In genomic region chr1:84145051-84145450, GRCh38 we compare ENCODE assay signal across 9 cellular contexts. TPM values are rescaled to one million over a fixed set of nuclear protein-coding genes. Genes with fewer than 3 reads are reported as not detected.
DNase-seq lines count a peak whose midpoint lies in the region; ATAC-seq and TF ChIP-seq lines count a peak whose summit lies in the region.
"Had no signal": no experiment of that assay in that cellular context is flagged by ENCODE, and none has a peak within 500 bp of the region (broad histone marks: within the 10 kb centered on the region; RNA-seq: fewer than 3 reads in every experiment).

No MANE protein-coding gene starts in this region.

- CTCF ChIA-PET in CD4-positive, alpha-beta T cell (lab: Charles Lee) = interaction anchor here (0.9 to 2.9 kb wide), 7 partner anchors 11 to 609 kb away, joined by 3 to 24 read pairs (median 4); no protein-coding TSS in a partner anchor

- DNase-seq in CD4-positive, alpha-beta T cell = peak in 1 of 10 experiments; percentile 7
- peak; percentile 5 for DNase-seq in M059J (ENCODE audit: low read depth)
- DNase-seq in activated naive CD8-positive, alpha-beta T cell treated with anti-CD3 and anti-CD28 coated beads, Interleukin-2, amount 50 U/mL, for 24 hours = no peak
- no peak for DNase-seq in naive B cell
- no peak for DNase-seq in GM19240 (ENCODE audit: insufficient read length, low spot score)
- DNase-seq in pons (ENCODE audit: low spot score) = no peak
- DNase-seq in activated effector memory CD4-positive, alpha-beta T cell treated with Interleukin-2 at 50 U/mL for 16 hours = no peak
- DNase-seq: WERI-Rb-1 had no signal

- H3K4me1 Mint-ChIP-seq in CD4-positive, alpha-beta T cell (ENCODE audit: low read depth) = peaks cover 67% of the 10 kb centered on the region
- H3K4me1 Mint-ChIP-seq in activated naive CD8-positive, alpha-beta T cell treated with anti-CD3 and anti-CD28 coated beads, Interleukin-2, amount 50 U/mL, for 24 hours = peaks cover 60% of the 10 kb centered on the region
- H3K4me1 Mint-ChIP-seq in naive B cell = peaks cover 25 to 44% (median 42%) of the 10 kb centered on the region in 3 donors

- no peaks in the 10 kb centered on the region for H3K27me3 ChIP-seq in CD4-positive, alpha-beta T cell (ENCODE audit: control insufficient read depth, insufficient read depth, low read length)

- no peaks in the 10 kb centered on the region for H3K27me3 Mint-ChIP-seq in CD4-positive, alpha-beta T cell
- no peaks in the 10 kb centered on the region for H3K27me3 Mint-ChIP-seq in activated naive CD8-positive, alpha-beta T cell treated with anti-CD3 and anti-CD28 coated beads, Interleukin-2, amount 50 U/mL, for 24 hours
- no peaks in the 10 kb centered on the region for H3K27me3 Mint-ChIP-seq in naive B cell

- no peaks in the 10 kb centered on the region for H3K9me3 ChIP-seq in CD4-positive, alpha-beta T cell (ENCODE audit: control insufficient read depth, low read length)

- H3K27ac ChIP-seq in CD4-positive, alpha-beta T cell (ENCODE audit: low read depth, low read length) = peak overlapping the region; percentile 49
- H3K27ac ChIP-seq: WERI-Rb-1 had no signal

- H3K27ac Mint-ChIP-seq in CD4-positive, alpha-beta T cell = peak overlapping the region; percentile 99
- peak overlapping the region; percentile 91 for H3K27ac Mint-ChIP-seq in activated naive CD8-positive, alpha-beta T cell treated with anti-CD3 and anti-CD28 coated beads, Interleukin-2, amount 50 U/mL, for 24 hours
- peak overlapping the region; percentile 76 to 98 (median 92) for H3K27ac Mint-ChIP-seq in naive B cell

- ATAC-seq in CD4-positive, alpha-beta T cell (ENCODE audit: poor library complexity) = peak; percentile 45
- ATAC-seq in activated naive CD8-positive, alpha-beta T cell treated with anti-CD3 and anti-CD28 coated beads, Interleukin-2, amount 50 U/mL, for 24 hours = no peak
- ATAC-seq in naive B cell (ENCODE audit: low read depth in 2 of 2) (peak; percentile 54 to 61), GM18505 (IDR thresholded peaks at IDR 0.05; ENCODE audit: unreplicated experiment) (no peak)

- no peak for TF ChIP-seq POLR2A in GM18505 (IDR thresholded peaks at IDR 0.05; ENCODE audit: borderline replicate concordance, extremely low read depth, insufficient read depth, insufficient read length)

- H3K4me3 Mint-ChIP-seq in CD4-positive, alpha-beta T cell = peak overlapping the region; percentile 100
- H3K4me3 Mint-ChIP-seq in activated naive CD8-positive, alpha-beta T cell treated with anti-CD3 and anti-CD28 coated beads, Interleukin-2, amount 50 U/mL, for 24 hours = peak overlapping the region; percentile 84
- peak overlapping the region; percentile 80 to 97 (median 90) for H3K4me3 Mint-ChIP-seq in naive B cell

- TF ChIP-seq CTCF in CD4-positive, alpha-beta T cell (IDR thresholded peaks at IDR 0.05) = no peak

- POLR2A ChIA-PET in CD4-positive, alpha-beta T cell (lab: Charles Lee) = interaction anchor here (0.6 to 3.4 kb wide), 26 partner anchors 9 to 1131 kb away, joined by 3 to 87 read pairs (median 9); partner anchors contain the start of genes BCL10, CTBS, GNG5 and RPF1

- intact Hi-C loops in CD4-positive, alpha-beta T cell (cut with DNase I, micrococcal nuclease) = loop anchor here (2.0 to 10.0 kb wide), 6 partner anchors 14 to 550 kb away; partner anchors contain the start of genes GNG5 (in 2 of the 2), SPATA1 (in 2 of the 2), SAMD13 (in 1 of the 2) and SSX2IP (in 1 of the 2)

- no peaks in the 10 kb centered on the region for H3K9me3 Mint-ChIP-seq in CD4-positive, alpha-beta T cell
- H3K9me3 Mint-ChIP-seq in activated naive CD8-positive, alpha-beta T cell treated with anti-CD3 and anti-CD28 coated beads, Interleukin-2, amount 50 U/mL, for 24 hours = no peaks in the 10 kb centered on the region
- no peaks in the 10 kb centered on the region for H3K9me3 Mint-ChIP-seq in naive B cell

- peaks cover 28% of the 10 kb centered on the region for H3K36me3 Mint-ChIP-seq in CD4-positive, alpha-beta T cell (ENCODE audit: low read depth)
- no peaks in the 10 kb centered on the region for H3K36me3 Mint-ChIP-seq in activated naive CD8-positive, alpha-beta T cell treated with anti-CD3 and anti-CD28 coated beads, Interleukin-2, amount 50 U/mL, for 24 hours (ENCODE audit: low read depth)
- no peaks in the 10 kb centered on the region for H3K36me3 Mint-ChIP-seq in naive B cell

RNA-seq across cellular contexts. Expression of gene PRKACB, which starts 1.0 kb away (rescaled TPM):
- 10 to 100 TPM; 49.7 to 52.4 TPM for total RNA-seq in CD4-positive, alpha-beta T cell
- 22.8 and 34.8 TPM in 2 replicates for total RNA-seq in M059J (2014; rRNA removed; shearing (Covaris generic))
- polyA plus RNA-seq in naive B cell (ENCODE audit: low read depth in 6 of 6) = 10 to 100 TPM; 58.2 to 87.1 (median 66.4) TPM

Comparison
In these comparisons a context has a peak if more than half of its experiments do, and no peak if none do; other contexts are left out.
1. ATAC-seq: peak in CD4-positive, alpha-beta T cell (single experiment) and naive B cell (2 of 2); none in activated naive CD8-positive, alpha-beta T cell treated with anti-CD3 and anti-CD28 coated beads, Interleukin-2, amount 50 U/mL, for 24 hours (single experiment) and GM18505 (single experiment).
2. Peak in every context shown above with its lines, with median percentiles within 50 percentile points of each other: H3K27ac Mint-ChIP-seq and H3K4me3 Mint-ChIP-seq.